Comparison of ENCODE assay signal across 2 cellular contexts in genomic region chr20:63380346-63380870, GRCh38.
A peak's percentile ranks its signal among the peaks of the same experiment; 100 is the strongest.
TF ChIP-seq lines count a peak whose summit lies in the region.

No MANE protein-coding gene starts in this region.

TF ChIP-seq in WTC11, 78 proteins besides CTCF, POLR2A, EP300 and RAD21:
- TF ChIP-seq SOX15 (CRISPR knock-in tag; IDR thresholded peaks at IDR 0.05) (no peak), MYBL2 (CRISPR knock-in tag; IDR thresholded peaks at IDR 0.05) (0 out of 2 replicates have a peak, but pooled peaks have one; percentile 31)
TF ChIP-seq in WTC11: peak in this region for 1.

TF ChIP-seq in H1, 55 proteins besides CTCF, POLR2A, EP300 and RAD21:
- TF ChIP-seq NANOG (IDR thresholded peaks at IDR 0.05; ENCODE audit: insufficient read depth, low read depth, low read length, poor library complexity, severe bottlenecking), result no peak
- TF ChIP-seq KDM4A (IDR thresholded peaks at IDR 0.05; ENCODE audit: low read depth, low read length, severe bottlenecking), result no peak
